In genomic region chr1:57844382-57844980, GRCh38 we compare ENCODE assay signal across 21 cellular contexts.
"Had no signal": no experiment of that assay in that cellular context is flagged by ENCODE, and none has a peak within 500 bp of the region (broad histone marks: within the 10 kb centered on the region; RNA-seq: fewer than 3 reads in every experiment).

No MANE protein-coding gene starts in this region.

- ATAC-seq: activated CD4-positive, CD25-positive, alpha-beta regulatory T cell treated with anti-CD3 and anti-CD28 coated beads, Interleukin-2, amount 50 U/mL, for 24 hours; activated CD8-positive, alpha-beta T cell treated with anti-CD3 and anti-CD28 coated beads for 36 hours; activated T-cell treated with anti-CD3 and anti-CD28 coated beads, Interleukin-2, amount 50 U/mL, for 72 hours had no signal

- DNase-seq: activated CD4-positive, alpha-beta T cell treated with anti-CD3 and anti-CD28 coated beads for 4 hours; activated CD8-positive, alpha-beta memory T cell treated with anti-CD3 and anti-CD28 coated beads, Interleukin-2, amount 50 U/mL, for 4 hours; activated CD8-positive, alpha-beta T cell treated with anti-CD3 and anti-CD28 coated beads for 36 hours; activated gamma-delta T cell treated with Interleukin-2 at 50 U/mL for 16 hours; activated naive CD4-positive, alpha-beta T cell treated with anti-CD3 and anti-CD28 coated beads, Interleukin-2, amount 10 ng/mL, durations not matched to agents 7 days and 5 days; activated naive CD8-positive, alpha-beta T cell treated with anti-CD3 and anti-CD28 coated beads for 36 hours; activated T-cell treated with anti-CD3 and anti-CD28 coated beads, Interleukin-2, amount 50 U/mL, for 72 hours; central memory CD4-positive, alpha-beta T cell; Kasumi-1; NCI-H1092; NCI-H1417; NCI-H1930; NCI-H2171; NCI-H2227 treated with DMSO at 0.1 percent for 48 hours; NCI-H446 treated with DMSO at 0.1 percent for 48 hours; NCI-H526 treated with DMSO at 0.1 percent for 48 hours; NCI-H82; Right ventricle myocardium superior; SJCRH30 had no signal

- H3K9me3 ChIP-seq: SJCRH30 had no signal

- H3K27me3 ChIP-seq: breast epithelium, SJCRH30 had no signal

- H3K27ac ChIP-seq: breast epithelium, SJCRH30 had no signal

- H3K36me3 ChIP-seq: breast epithelium, SJCRH30 had no signal

- H3K4me1 ChIP-seq: breast epithelium, SJCRH30 had no signal

- H3K4me3 ChIP-seq: breast epithelium, SJCRH30 had no signal
